18 cellular contexts compared by ENCODE assay signal in the genomic region with DNA sequence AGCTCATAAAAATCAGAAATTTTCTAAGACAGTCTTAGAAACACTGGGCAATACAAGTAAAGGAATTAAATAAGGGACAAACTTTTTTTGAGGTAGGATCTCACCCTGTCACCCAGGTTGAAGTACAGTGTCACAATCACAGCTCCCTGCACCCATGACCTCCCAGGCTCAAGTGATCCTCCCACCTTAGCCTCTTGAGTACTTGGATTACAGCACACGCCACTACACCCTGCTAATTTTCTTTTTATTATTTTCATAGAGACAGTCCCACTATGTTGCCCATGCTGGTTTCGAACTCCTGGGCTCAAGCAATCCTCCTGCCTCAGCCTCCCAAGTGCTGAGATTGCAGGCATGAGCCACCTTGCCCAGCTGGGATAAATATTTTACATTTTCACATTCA.
A peak's percentile ranks its signal among the peaks of the same experiment; 100 is the strongest.
DNase-seq lines count a peak whose midpoint lies in the region; ATAC-seq and TF ChIP-seq lines count a peak whose summit lies in the region.
"Had no signal": no experiment of that assay in that cellular context is flagged by ENCODE, and none has a peak within 500 bp of the region (broad histone marks: within the 10 kb centered on the region; RNA-seq: fewer than 3 reads in every experiment).

No MANE protein-coding gene starts in this region.

- no peak for DNase-seq in activated CD8-positive, alpha-beta memory T cell treated with anti-CD3 and anti-CD28 coated beads, Interleukin-2, amount 10 ng/mL, durations not matched to agents 7 days and 5 days
- no peak for DNase-seq in activated CD8-positive, alpha-beta memory T cell treated with anti-CD3 and anti-CD28 coated beads, Interleukin-2, amount 50 U/mL, for 48 hours
- DNase-seq in GM13976 (ENCODE audit: low spot score) (no peak), SJSA1 (ENCODE audit: low read depth in 1 of 2, low spot score in 2 of 2) (peak; percentile 66 to 76), left lobe of liver (ENCODE audit: low spot score) (no peak), NK-92 (lab: John Stamatoyannopoulos, UW; ENCODE audit: unreplicated experiment) (no peak), HuH-7.5 (ENCODE audit: low spot score) (no peak)
- DNase-seq: 8988T; Calu3; CD8-positive, alpha-beta T cell; DMS79 treated with DMSO at 0.1 percent for 48 hours; GF-D8; HFFc6 had no signal

- no peak overlapping the region for H3K4me3 Mint-ChIP-seq in activated CD8-positive, alpha-beta memory T cell treated with anti-CD3 and anti-CD28 coated beads, Interleukin-2, amount 10 ng/mL, durations not matched to agents 7 days and 5 days
- H3K4me3 Mint-ChIP-seq: CD14-positive monocyte; CD8-positive, alpha-beta T cell; GM23338; HFFc6 had no signal

- H3K36me3 Mint-ChIP-seq in activated CD8-positive, alpha-beta memory T cell treated with anti-CD3 and anti-CD28 coated beads, Interleukin-2, amount 10 ng/mL, durations not matched to agents 7 days and 5 days, result peaks cover 28% of the 10 kb centered on the region

- no peaks in the 10 kb centered on the region for H3K27me3 Mint-ChIP-seq in activated CD8-positive, alpha-beta memory T cell treated with anti-CD3 and anti-CD28 coated beads, Interleukin-2, amount 10 ng/mL, durations not matched to agents 7 days and 5 days

- CTCF ChIA-PET in activated CD8-positive, alpha-beta memory T cell treated with anti-CD3 and anti-CD28 coated beads, Interleukin-2, amount 10 ng/mL, durations not matched to agents 7 days and 5 days (lab: Charles Lee), result no interaction called here

- no peak overlapping the region for H3K4me3 ChIP-seq in SJSA1
- H3K4me3 ChIP-seq: BLaER1, GM23338 had no signal

- no peak for ATAC-seq in activated CD8-positive, alpha-beta memory T cell treated with anti-CD3 and anti-CD28 coated beads, Interleukin-2, amount 10 ng/mL, durations not matched to agents 7 days and 5 days
- ATAC-seq in left lobe of liver (peak; percentile 36), HG03342 (IDR thresholded peaks at IDR 0.05; ENCODE audit: unreplicated experiment) (no peak)
- ATAC-seq: CD8-positive, alpha-beta T cell; GM23338; HCT116 had no signal

- peak overlapping the region; percentile 24 for H3K27ac Mint-ChIP-seq in activated CD8-positive, alpha-beta memory T cell treated with anti-CD3 and anti-CD28 coated beads, Interleukin-2, amount 10 ng/mL, durations not matched to agents 7 days and 5 days
- H3K27ac Mint-ChIP-seq: CD8-positive, alpha-beta T cell; GM23338; HFFc6 had no signal

- H3K4me1 ChIP-seq in SJSA1 (replicated peaks), result peaks cover 5% of the 10 kb centered on the region
- H3K4me1 ChIP-seq: BLaER1 had no signal

- peaks cover 62% of the 10 kb centered on the region for H3K27me3 ChIP-seq in SJSA1 (replicated peaks)
- H3K27me3 ChIP-seq: BLaER1 had no signal

- in situ Hi-C loops in GM13976 (cut with MboI; ENCODE audit: low sequenced_read_pairs, unreplicated experiment), result no loop called here

- H3K9me3 Mint-ChIP-seq in activated CD8-positive, alpha-beta memory T cell treated with anti-CD3 and anti-CD28 coated beads, Interleukin-2, amount 10 ng/mL, durations not matched to agents 7 days and 5 days (ENCODE audit: low read depth), result no peaks in the 10 kb centered on the region
- H3K9me3 Mint-ChIP-seq: CD14-positive monocyte, GM23338, HFFc6 had no signal

- peaks cover 3% of the 10 kb centered on the region for H3K9me3 ChIP-seq in SJSA1 (replicated peaks)

- no peak overlapping the region for H3K27ac ChIP-seq in SJSA1
- H3K27ac ChIP-seq: BLaER1 had no signal

- H3K36me3 ChIP-seq in SJSA1, result no peaks in the 10 kb centered on the region

- TF ChIP-seq CTCF in GM13976 (IDR thresholded peaks at IDR 0.05; ENCODE audit: borderline replicate concordance, control extremely low read depth, extremely low read depth, insufficient read depth, missing control alignments), result peak; percentile 5

- H3K4me1 Mint-ChIP-seq in activated CD8-positive, alpha-beta memory T cell treated with anti-CD3 and anti-CD28 coated beads, Interleukin-2, amount 10 ng/mL, durations not matched to agents 7 days and 5 days, result peaks cover 16% of the 10 kb centered on the region
- H3K4me1 Mint-ChIP-seq: CD14-positive monocyte had no signal

Comparison
In these comparisons a context has a peak if more than half of its experiments do, and no peak if none do; other contexts are left out.
1. DNase-seq: peak in SJSA1 (2 of 2); none in activated CD8-positive, alpha-beta memory T cell treated with anti-CD3 and anti-CD28 coated beads, Interleukin-2, amount 10 ng/mL, durations not matched to agents 7 days and 5 days (single experiment), activated CD8-positive, alpha-beta memory T cell treated with anti-CD3 and anti-CD28 coated beads, Interleukin-2, amount 50 U/mL, for 48 hours (single experiment), GM13976 (single experiment), left lobe of liver (single experiment), NK-92 (single experiment) and HuH-7.5 (single experiment).